ENCODE assay signal across 3 cellular contexts in the genomic region with DNA sequence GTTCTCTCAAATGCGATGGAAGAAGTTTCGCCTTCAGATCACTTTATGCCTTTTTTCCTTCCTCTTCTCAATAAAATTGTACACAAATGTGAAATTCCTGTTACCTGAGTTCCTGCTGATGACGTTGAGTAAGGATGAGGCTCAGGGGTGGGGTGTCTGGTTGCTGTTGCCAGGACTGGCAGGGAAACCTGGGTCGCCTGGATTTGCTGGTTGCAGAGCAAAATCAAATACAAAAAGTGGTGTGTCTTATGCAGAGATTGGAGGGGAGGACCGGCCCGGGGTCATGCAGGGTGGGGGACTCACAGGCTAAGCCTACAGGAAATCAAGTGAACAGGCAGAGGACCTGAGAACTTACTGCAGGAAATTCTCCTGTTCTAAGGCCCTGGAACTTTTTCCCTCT.
TF ChIP-seq lines count a peak whose summit lies in the region.

No MANE protein-coding gene starts in this region.

TF ChIP-seq in SK-N-SH, 30 proteins besides CTCF, POLR2A, EP300 and RAD21 (continued from another document):
- TF ChIP-seq TAF1 (IDR thresholded peaks at IDR 0.05; ENCODE audit: borderline replicate concordance, low read depth, low read length), result no peak
- TF ChIP-seq, protein P1, sequence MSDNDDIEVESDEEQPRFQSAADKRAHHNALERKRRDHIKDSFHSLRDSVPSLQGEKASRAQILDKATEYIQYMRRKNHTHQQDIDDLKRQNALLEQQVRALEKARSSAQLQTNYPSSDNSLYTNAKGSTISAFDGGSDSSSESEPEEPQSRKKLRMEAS (IDR thresholded peaks at IDR 0.05; ENCODE audit: low read depth), result no peak
- no peak for TF ChIP-seq TEAD4 (IDR thresholded peaks at IDR 0.05; ENCODE audit: borderline replicate concordance, insufficient read depth)
- no peak for TF ChIP-seq RXRA (IDR thresholded peaks at IDR 0.05; ENCODE audit: borderline replicate concordance, low read depth)
- no peak for TF ChIP-seq ZBTB33 (IDR thresholded peaks at IDR 0.05; ENCODE audit: borderline replicate concordance, low read depth)
- TF ChIP-seq RCOR1 (IDR thresholded peaks at IDR 0.05; ENCODE audit: low read length), result no peak
- no peak for TF ChIP-seq USF1 (IDR thresholded peaks at IDR 0.05; ENCODE audit: borderline replicate concordance, low read depth)

TF ChIP-seq in SK-N-SH treated with all-trans-retinoic acid at 6 μM for 48 hours, 23 proteins besides CTCF, POLR2A, EP300 and RAD21 (continued from another document):
- TF ChIP-seq TOX (CRISPR knock-in tag; IDR thresholded peaks at IDR 0.05; ENCODE audit: borderline replicate concordance), result no peak

TF ChIP-seq in WTC11, 78 proteins besides CTCF, POLR2A, EP300 and RAD21:
- TF ChIP-seq, protein P2, sequence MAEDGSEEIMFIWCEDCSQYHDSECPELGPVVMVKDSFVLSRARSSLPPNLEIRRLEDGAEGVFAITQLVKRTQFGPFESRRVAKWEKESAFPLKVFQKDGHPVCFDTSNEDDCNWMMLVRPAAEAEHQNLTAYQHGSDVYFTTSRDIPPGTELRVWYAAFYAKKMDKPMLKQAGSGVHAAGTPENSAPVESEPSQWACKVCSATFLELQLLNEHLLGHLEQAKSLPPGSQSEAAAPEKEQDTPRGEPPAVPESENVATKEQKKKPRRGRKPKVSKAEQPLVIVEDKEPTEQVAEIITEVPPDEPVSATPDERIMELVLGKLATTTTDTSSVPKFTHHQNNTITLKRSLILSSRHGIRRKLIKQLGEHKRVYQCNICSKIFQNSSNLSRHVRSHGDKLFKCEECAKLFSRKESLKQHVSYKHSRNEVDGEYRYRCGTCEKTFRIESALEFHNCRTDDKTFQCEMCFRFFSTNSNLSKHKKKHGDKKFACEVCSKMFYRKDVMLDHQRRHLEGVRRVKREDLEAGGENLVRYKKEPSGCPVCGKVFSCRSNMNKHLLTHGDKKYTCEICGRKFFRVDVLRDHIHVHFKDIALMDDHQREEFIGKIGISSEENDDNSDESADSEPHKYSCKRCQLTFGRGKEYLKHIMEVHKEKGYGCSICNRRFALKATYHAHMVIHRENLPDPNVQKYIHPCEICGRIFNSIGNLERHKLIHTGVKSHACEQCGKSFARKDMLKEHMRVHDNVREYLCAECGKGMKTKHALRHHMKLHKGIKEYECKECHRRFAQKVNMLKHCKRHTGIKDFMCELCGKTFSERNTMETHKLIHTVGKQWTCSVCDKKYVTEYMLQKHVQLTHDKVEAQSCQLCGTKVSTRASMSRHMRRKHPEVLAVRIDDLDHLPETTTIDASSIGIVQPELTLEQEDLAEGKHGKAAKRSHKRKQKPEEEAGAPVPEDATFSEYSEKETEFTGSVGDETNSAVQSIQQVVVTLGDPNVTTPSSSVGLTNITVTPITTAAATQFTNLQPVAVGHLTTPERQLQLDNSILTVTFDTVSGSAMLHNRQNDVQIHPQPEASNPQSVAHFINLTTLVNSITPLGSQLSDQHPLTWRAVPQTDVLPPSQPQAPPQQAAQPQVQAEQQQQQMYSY (CRISPR knock-in tag; IDR thresholded peaks at IDR 0.05), result peak; percentile 84
- TF ChIP-seq TEAD4 (CRISPR knock-in tag; IDR thresholded peaks at IDR 0.05), result no peak
